In the genomic region with DNA sequence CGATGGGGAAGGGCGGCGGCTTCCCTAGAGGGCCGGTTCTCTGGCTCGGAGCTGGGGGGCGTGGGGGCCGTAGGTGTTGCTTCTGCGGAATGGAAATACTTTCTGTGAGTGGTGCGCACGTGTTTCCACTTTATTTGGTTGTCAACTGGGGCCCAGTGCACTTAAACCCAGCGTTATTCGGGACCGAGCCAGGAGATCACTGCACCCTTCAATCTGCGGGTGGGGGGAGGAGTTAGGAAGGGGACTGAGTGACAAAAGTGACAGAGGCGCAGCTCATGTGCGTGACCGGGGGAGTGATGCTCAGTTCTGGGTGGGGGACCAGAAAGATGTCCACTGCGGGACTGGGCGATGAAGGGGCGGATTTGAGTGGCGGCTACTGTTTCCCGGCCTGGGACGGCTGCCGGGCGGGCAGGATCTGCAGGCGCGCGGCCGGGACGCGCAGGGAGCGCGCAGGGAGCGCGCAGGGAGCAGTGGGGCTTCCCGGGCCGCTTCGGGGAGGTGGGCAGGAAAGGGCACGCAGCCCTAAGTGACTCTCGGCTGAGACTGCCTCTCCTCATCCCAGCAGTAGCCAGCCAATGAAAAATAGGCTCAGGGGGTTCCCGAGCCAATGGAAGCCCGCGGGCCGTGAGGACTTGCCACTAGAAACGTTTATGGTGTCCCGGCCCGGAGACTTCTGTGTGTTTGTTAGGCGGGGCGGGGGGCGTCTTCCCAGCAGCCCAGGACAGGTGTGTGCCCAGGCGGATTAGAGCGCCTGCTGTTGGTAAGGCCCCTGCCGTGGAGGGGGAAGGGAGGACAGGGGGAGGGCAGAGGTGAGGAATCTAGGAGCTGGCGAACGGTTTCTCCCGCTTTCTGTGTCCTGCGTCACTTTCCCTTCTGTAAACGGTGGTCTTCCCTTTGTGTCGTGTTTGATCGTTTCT, we compare ENCODE assay signal across 8 cellular contexts. TPM values are rescaled to one million over a fixed set of nuclear protein-coding genes. Genes with fewer than 3 reads are reported as not detected.
A peak's percentile ranks its signal among the peaks of the same experiment; 100 is the strongest.
DNase-seq lines count a peak whose midpoint lies in the region; ATAC-seq and TF ChIP-seq lines count a peak whose summit lies in the region.

No MANE protein-coding gene starts in this region.

- peak overlapping the region; percentile 87 to 96 (median 92) for H3K4me2 ChIP-seq in BLaER1 treated with 17β-estradiol and CSF1 and Interleukin-3, amounts not matched to agents 10 nM and 100 nM
- peak overlapping the region; percentile 96 for H3K4me2 ChIP-seq in SK-N-SH

- peaks cover 0 to 13% (median 6%) of the 10 kb centered on the region in 11 experiments; a peak in 10 of 22 replicates for H3K9me3 ChIP-seq in BLaER1 treated with 17β-estradiol and CSF1 and Interleukin-3, amounts not matched to agents 10 nM and 100 nM (replicated peaks in 1 of 11)
- H3K9me3 ChIP-seq in HUES6 (ENCODE audit: control insufficient read depth, insufficient read depth, low read depth, low read length) (no peaks in the 10 kb centered on the region), SK-N-SH (no peaks in the 10 kb centered on the region), right atrium auricular region (no peaks in the 10 kb centered on the region)

- TF ChIP-seq CTCF in SK-N-SH (IDR thresholded peaks at IDR 0.05) (no peak), right atrium auricular region (IDR thresholded peaks at IDR 0.05) (no peak), retinal pigment epithelial cell (conservative IDR thresholded peaks at IDR 0.05; ENCODE audit: low read depth, low read length) (no peak)

- WGBS in SK-N-SH (ENCODE audit: low lambda C conversion rate), result 10% methylated on average over 40 of the region's 60 CpGs

- CTCF ChIA-PET in SK-N-SH (lab: Yijun Ruan, JAX), result interaction anchor here (0.7 to 2.0 kb wide), 4 partner anchors 11 to 115 kb away, joined by 3 to 5 read pairs (median 4); no protein-coding TSS in a partner anchor

- H3K27ac Mint-ChIP-seq in activated naive CD8-positive, alpha-beta T cell treated with anti-CD3 and anti-CD28 coated beads, Interleukin-2, amount 50 U/mL, for 24 hours, result peak overlapping the region; percentile 98

- H3K79me2 ChIP-seq in SK-N-SH (ENCODE audit: insufficient read depth), result no peaks in the 10 kb centered on the region

- H3K9ac ChIP-seq in BLaER1 treated with 17β-estradiol and CSF1 and Interleukin-3, amounts not matched to agents 10 nM and 100 nM, result peak overlapping the region; percentile 66 to 86 (median 79)
- no peak overlapping the region for H3K9ac ChIP-seq in HUES6 (ENCODE audit: low read length)
- H3K9ac ChIP-seq in SK-N-SH, result no peak overlapping the region

- H3K36me3 ChIP-seq in BLaER1 treated with 17β-estradiol and CSF1 and Interleukin-3, amounts not matched to agents 10 nM and 100 nM, result no peaks in the 10 kb centered on the region
- H3K36me3 ChIP-seq in HUES6 (ENCODE audit: control insufficient read depth, insufficient read depth, low read length) (no peaks in the 10 kb centered on the region), SK-N-SH (replicated peaks in 1 of 2; ENCODE audit: control insufficient read depth in 1 of 2, insufficient read depth in 2 of 2, low read length in 1 of 2) (no peaks in the 10 kb centered on the region), right atrium auricular region (no peaks in the 10 kb centered on the region)

- H3K4me3 Mint-ChIP-seq in activated naive CD8-positive, alpha-beta T cell treated with anti-CD3 and anti-CD28 coated beads, Interleukin-2, amount 50 U/mL, for 24 hours, result peak overlapping the region; percentile 92

- POLR2A ChIA-PET in SK-N-SH (lab: Yijun Ruan, JAX), result interaction anchor here (1.5 kb wide), 1 partner anchor 54 kb away, joined by 8 read pairs; a partner anchor contains a TSS

- H4K20me1 ChIP-seq in BLaER1 treated with 17β-estradiol and CSF1 and Interleukin-3, amounts not matched to agents 10 nM and 100 nM, result no peaks in the 10 kb centered on the region
- no peaks in the 10 kb centered on the region for H4K20me1 ChIP-seq in SK-N-SH (ENCODE audit: insufficient read depth)

- H3K4me3 ChIP-seq in BLaER1 treated with 17β-estradiol and CSF1 and Interleukin-3, amounts not matched to agents 10 nM and 100 nM, result peak overlapping the region; percentile 49 to 70 (median 56)
- peak overlapping the region; percentile 65 for H3K4me3 ChIP-seq in HUES6 (ENCODE audit: low read depth, low read length)
- H3K4me3 ChIP-seq in SK-N-SH (ENCODE audit: low read depth in 2 of 2, low read length in 1 of 2), result peak overlapping the region; percentile 56 to 72
- peak overlapping the region; percentile 46 to 59 for H3K4me3 ChIP-seq in right atrium auricular region
- peak overlapping the region; percentile 48 for H3K4me3 ChIP-seq in retinal pigment epithelial cell (ENCODE audit: low read length)

- peak; percentile 98 for DNase-seq in SK-N-SH
- DNase-seq in activated naive CD8-positive, alpha-beta T cell treated with anti-CD3 and anti-CD28 coated beads, Interleukin-2, amount 50 U/mL, for 24 hours, result peak; percentile 73
- peak; percentile 74 for DNase-seq in right atrium auricular region (ENCODE audit: low spot score)
- peak; percentile 6 for DNase-seq in retinal pigment epithelial cell (ENCODE audit: low read depth)
- no peak for DNase-seq in NOMO-1 treated with dmso at 0.1 percent for 144 hours (lab: John Stamatoyannopoulos, UW; ENCODE audit: unreplicated experiment)

- peak; percentile 74 for ATAC-seq in activated naive CD8-positive, alpha-beta T cell treated with anti-CD3 and anti-CD28 coated beads, Interleukin-2, amount 50 U/mL, for 24 hours
- ATAC-seq in HG03460 (IDR thresholded peaks at IDR 0.05; ENCODE audit: unreplicated experiment), result no peak

- TF ChIP-seq EP300 in SK-N-SH (IDR thresholded peaks at IDR 0.05; ENCODE audit: borderline replicate concordance in 1 of 2, low read depth in 1 of 2, low read length in 1 of 2), result no peak

- peaks cover 3% of the 10 kb centered on the region for H3K36me3 Mint-ChIP-seq in activated naive CD8-positive, alpha-beta T cell treated with anti-CD3 and anti-CD28 coated beads, Interleukin-2, amount 50 U/mL, for 24 hours (ENCODE audit: low read depth)

- no peaks in the 10 kb centered on the region for H3K9me2 ChIP-seq in SK-N-SH

- H3K4me1 Mint-ChIP-seq in activated naive CD8-positive, alpha-beta T cell treated with anti-CD3 and anti-CD28 coated beads, Interleukin-2, amount 50 U/mL, for 24 hours, result peaks cover 42% of the 10 kb centered on the region

- peaks cover 43 to 74% (median 67%) of the 10 kb centered on the region in 10 experiments for H3K4me1 ChIP-seq in BLaER1 treated with 17β-estradiol and CSF1 and Interleukin-3, amounts not matched to agents 10 nM and 100 nM
- H3K4me1 ChIP-seq in HUES6 (ENCODE audit: control insufficient read depth, insufficient read depth, low read length) (peaks cover 12% of the 10 kb centered on the region), SK-N-SH (ENCODE audit: control insufficient read depth in 1 of 2, insufficient read depth in 2 of 2, low read depth in 1 of 2, low read length in 1 of 2) (peaks cover 0 to 11% of the 10 kb centered on the region in 2 experiments; a peak in 1 of 4 replicates), right atrium auricular region (peaks cover 0 to 26% of the 10 kb centered on the region in 2 donors)

- H3K27me3 ChIP-seq in BLaER1 treated with 17β-estradiol and CSF1 and Interleukin-3, amounts not matched to agents 10 nM and 100 nM, result peaks cover 5 to 47% (median 24%) of the 10 kb centered on the region in 11 experiments; a peak in 20 of 22 replicates
- H3K27me3 ChIP-seq in HUES6 (ENCODE audit: control insufficient read depth, insufficient read depth, low read length) (peaks cover 21% of the 10 kb centered on the region; the same call in 1 of the 2 replicates), SK-N-SH (ENCODE audit: insufficient read depth) (peaks cover 34% of the 10 kb centered on the region), right atrium auricular region (no peaks in the 10 kb centered on the region)

- no peaks in the 10 kb centered on the region for H3K9me3 Mint-ChIP-seq in activated naive CD8-positive, alpha-beta T cell treated with anti-CD3 and anti-CD28 coated beads, Interleukin-2, amount 50 U/mL, for 24 hours

- TF ChIP-seq RAD21 in SK-N-SH (IDR thresholded peaks at IDR 0.05; ENCODE audit: low read length), result no peak

- H3K27ac ChIP-seq in BLaER1 treated with 17β-estradiol and CSF1 and Interleukin-3, amounts not matched to agents 10 nM and 100 nM, result peak overlapping the region; percentile 72 to 95 (median 88)
- no peak overlapping the region for H3K27ac ChIP-seq in HUES6 (ENCODE audit: low read depth, low read length)
- peak overlapping the region in 1 of 2 experiments; percentile 11; a peak in 1 of 4 replicates for H3K27ac ChIP-seq in SK-N-SH (ENCODE audit: low read depth in 2 of 2, low read length in 1 of 2)
- H3K27ac ChIP-seq in right atrium auricular region, result peak overlapping the region in 1 of 2 donors; percentile 11

- no peaks in the 10 kb centered on the region for H3K27me3 Mint-ChIP-seq in activated naive CD8-positive, alpha-beta T cell treated with anti-CD3 and anti-CD28 coated beads, Interleukin-2, amount 50 U/mL, for 24 hours

- peak overlapping the region; percentile 84 for H2AFZ ChIP-seq in SK-N-SH (ENCODE audit: low read depth)

- H3F3A ChIP-seq in SK-N-SH (replicated peaks; ENCODE audit: insufficient read depth), result no peaks in the 10 kb centered on the region

TF ChIP-seq in SK-N-SH, 30 proteins besides CTCF, POLR2A, EP300 and RAD21 (continues in another document):
- TF ChIP-seq MXI1 (IDR thresholded peaks at IDR 0.05; ENCODE audit: low read depth, low read length), result peak; percentile 90
- no peak for TF ChIP-seq SIN3A (IDR thresholded peaks at IDR 0.05; ENCODE audit: borderline replicate concordance, low read depth, low read length)
- no peak for TF ChIP-seq TAF1 (IDR thresholded peaks at IDR 0.05; ENCODE audit: borderline replicate concordance, low read depth, low read length)
- TF ChIP-seq, protein P1, sequence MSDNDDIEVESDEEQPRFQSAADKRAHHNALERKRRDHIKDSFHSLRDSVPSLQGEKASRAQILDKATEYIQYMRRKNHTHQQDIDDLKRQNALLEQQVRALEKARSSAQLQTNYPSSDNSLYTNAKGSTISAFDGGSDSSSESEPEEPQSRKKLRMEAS (IDR thresholded peaks at IDR 0.05; ENCODE audit: low read depth), result no peak; the same call in 1 of the 2 replicates
- TF ChIP-seq FOXJ3 (CRISPR knock-in tag; IDR thresholded peaks at IDR 0.05), result no peak
- peak; percentile 18; the same call in 1 of the 2 replicates for TF ChIP-seq RCOR1 (IDR thresholded peaks at IDR 0.05; ENCODE audit: low read length)
- TF ChIP-seq JUND (IDR thresholded peaks at IDR 0.05), result no peak
- no peak for TF ChIP-seq SMC3 (IDR thresholded peaks at IDR 0.05; ENCODE audit: low read depth, low read length)
- no peak for TF ChIP-seq EZH2phosphoT487 (IDR thresholded peaks at IDR 0.05; ENCODE audit: borderline replicate concordance, low read depth)
- no peak for TF ChIP-seq TEAD4 (IDR thresholded peaks at IDR 0.05; ENCODE audit: borderline replicate concordance, insufficient read depth)
- TF ChIP-seq NRF1 (IDR thresholded peaks at IDR 0.05; ENCODE audit: low read depth, low read length), result peak; percentile 39
- TF ChIP-seq YY1 (IDR thresholded peaks at IDR 0.05; ENCODE audit: low read depth), result no peak

RNA-seq across cellular contexts. Expression of a gene that starts 54.3 kb away (rescaled TPM):
- polyA plus RNA-seq in SK-N-SH (2012; rRNA removed), result 0.94 and 1.1 TPM in 2 replicates
- polyA plus RNA-seq in SK-N-SH (2012; cell fraction: cytosol; rRNA removed), result 0.91 and 1.0 TPM in 2 replicates
- 6.0 and 6.9 TPM in 2 replicates for polyA plus RNA-seq in SK-N-SH (2012; cell fraction: nucleus; rRNA removed)
- total RNA-seq in right atrium auricular region, result 10 to 100 TPM; 12.8 to 15.4 TPM

Comparison
In these comparisons a context has a peak if more than half of its experiments do, and no peak if none do; other contexts are left out.
1. H3K9ac ChIP-seq: peak in BLaER1 treated with 17β-estradiol and CSF1 and Interleukin-3, amounts not matched to agents 10 nM and 100 nM (11 of 11); none in HUES6 (single experiment) and SK-N-SH (single experiment).
2. Peak in every context shown above with its lines, with median percentiles within 50 percentile points of each other: H3K4me3 ChIP-seq.